ENCODE assay signal across 9 cellular contexts in genomic region chr5:57650360-57651069, GRCh38.
DNase-seq lines count a peak whose midpoint lies in the region; ATAC-seq and TF ChIP-seq lines count a peak whose summit lies in the region.
"Had no signal": no experiment of that assay in that cellular context is flagged by ENCODE, and none has a peak within 500 bp of the region (broad histone marks: within the 10 kb centered on the region; RNA-seq: fewer than 3 reads in every experiment).

No MANE protein-coding gene starts in this region.

- no peak overlapping the region for H3K4me2 ChIP-seq in neural cell (ENCODE audit: low read length)
- H3K4me2 ChIP-seq: BLaER1 had no signal

- no peaks in the 10 kb centered on the region for H3K9me2 ChIP-seq in neural cell (ENCODE audit: insufficient read depth, low read length)

- H3K9me3 ChIP-seq in neural cell (ENCODE audit: low read length) = peaks cover 7% of the 10 kb centered on the region
- H3K9me3 ChIP-seq: BLaER1 had no signal

- no peaks in the 10 kb centered on the region for H3K27me3 ChIP-seq in neural cell (ENCODE audit: insufficient read depth, low read depth, low read length)
- H3K27me3 ChIP-seq: BLaER1 had no signal

- POLR2A ChIA-PET in RWPE1 (lab: Yijun Ruan, JAX; ENCODE audit: low non-redundant PET) = interaction anchor here (0.6 kb wide), 1 partner anchor 808 kb away, joined by 3 read pairs; no protein-coding TSS in a partner anchor

- TF ChIP-seq EP300 in neural cell (conservative IDR thresholded peaks at IDR 0.05; ENCODE audit: poor library complexity, severe bottlenecking) = no peak

- H3K36me3 ChIP-seq in neural cell (ENCODE audit: insufficient read depth, low read length) = no peaks in the 10 kb centered on the region
- H3K36me3 ChIP-seq: BLaER1 had no signal

- peak; percentile 11 for TF ChIP-seq RAD21 in neural cell (conservative IDR thresholded peaks at IDR 0.05)

- no peaks in the 10 kb centered on the region for H3K79me2 ChIP-seq in neural cell (replicated peaks; ENCODE audit: insufficient read depth, low read length)

- no peak overlapping the region for H3K4me3 ChIP-seq in neural cell (ENCODE audit: low read length)
- H3K4me3 ChIP-seq: BLaER1 had no signal

- H3F3A ChIP-seq in neural cell (ENCODE audit: insufficient read depth, low read length, poor library complexity, severe bottlenecking) = no peaks in the 10 kb centered on the region

- peak; percentile 89 for ATAC-seq in GM21360 (IDR thresholded peaks at IDR 0.05; ENCODE audit: unreplicated experiment)
- peak; percentile 96 for ATAC-seq in HG03520 (IDR thresholded peaks at IDR 0.05; ENCODE audit: unreplicated experiment)

- H2AFZ ChIP-seq in neural cell (ENCODE audit: low read depth, low read length) = no peak overlapping the region

- peak; percentile 10 for DNase-seq in NCI-H1694 (lab: John Stamatoyannopoulos, UW)
- DNase-seq in NCI-H1694 treated with DMSO at 0.1 percent for 48 hours (lab: John Stamatoyannopoulos, UW) = no peak
- peak; percentile 52 for DNase-seq in RWPE1 (ENCODE audit: low spot score)
- DNase-seq in erythroblast (lab: John Stamatoyannopoulos, UW) = peak; percentile 30 to 48
- no peak for DNase-seq in cerebellum (ENCODE audit: low spot score)

- CTCF ChIA-PET in RWPE1 (lab: Yijun Ruan, JAX) = interaction anchor here (0.5 to 1.9 kb wide), 25 partner anchors 8 to 1109 kb away, joined by 3 to 16 read pairs (median 3); no protein-coding TSS in a partner anchor

- no peak for TF ChIP-seq POLR2A in erythroblast (IDR thresholded peaks at IDR 0.05; ENCODE audit: low read length)

- TF ChIP-seq CTCF in RWPE1 (conservative IDR thresholded peaks at IDR 0.05; ENCODE audit: low read depth) (peak; percentile 79), neural cell (IDR thresholded peaks at IDR 0.05; ENCODE audit: poor library complexity, severe bottlenecking) (peak; percentile 42)

- H3K27ac ChIP-seq in RWPE1 (no peak overlapping the region), neural cell (ENCODE audit: low read length) (no peak overlapping the region)
- H3K27ac ChIP-seq: BLaER1 had no signal

- no peaks in the 10 kb centered on the region for H4K20me1 ChIP-seq in neural cell (ENCODE audit: insufficient read depth)
- H4K20me1 ChIP-seq: BLaER1 had no signal

- no peak overlapping the region for H3K9ac ChIP-seq in neural cell (ENCODE audit: low read length)
- H3K9ac ChIP-seq: BLaER1 had no signal

TF ChIP-seq in neural cell, 6 proteins besides CTCF, POLR2A, EP300 and RAD21:
- TF ChIP-seq TAF1 (IDR thresholded peaks at IDR 0.05; ENCODE audit: low read depth) (no peak), EZH2 (IDR thresholded peaks at IDR 0.05; ENCODE audit: borderline replicate concordance, insufficient read depth, low read length, poor library complexity, severe bottlenecking) (no peak), SMC3 (conservative IDR thresholded peaks at IDR 0.05; ENCODE audit: poor library complexity) (no peak), MXI1 (conservative IDR thresholded peaks at IDR 0.05; ENCODE audit: poor library complexity, severe bottlenecking) (no peak), POLR2AphosphoS5 (IDR thresholded peaks at IDR 0.05) (no peak), REST (IDR thresholded peaks at IDR 0.05; ENCODE audit: borderline replicate concordance) (no peak)

Comparison
In these comparisons a context has a peak if more than half of its experiments do, and no peak if none do; other contexts are left out.
1. DNase-seq: peak in NCI-H1694 (single experiment), RWPE1 (single experiment) and erythroblast (2 of 2); none in NCI-H1694 treated with DMSO at 0.1 percent for 48 hours (single experiment) and cerebellum (single experiment).